ENCODE assay signal across 14 cellular contexts in the genomic region with DNA sequence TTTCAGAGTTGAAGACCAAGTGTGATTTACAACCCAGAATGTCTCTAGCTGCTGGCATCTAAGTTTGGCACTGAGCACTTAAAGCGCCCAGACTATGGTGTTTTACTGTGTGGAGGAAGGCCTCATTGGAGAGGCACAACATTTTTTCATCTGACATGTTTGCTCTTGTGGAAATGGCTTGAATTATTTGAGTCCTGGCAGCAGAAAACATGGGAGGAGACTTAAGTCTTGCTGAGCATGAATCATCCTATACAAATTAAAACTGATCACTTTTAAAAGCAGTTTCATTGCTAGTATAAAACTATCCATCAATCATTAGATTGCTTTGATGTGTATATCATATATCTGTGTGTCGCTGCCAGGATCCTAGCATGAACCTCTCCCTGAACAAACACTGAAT.
A peak's percentile ranks its signal among the peaks of the same experiment; 100 is the strongest.
DNase-seq lines count a peak whose midpoint lies in the region; ATAC-seq and TF ChIP-seq lines count a peak whose summit lies in the region.
"Had no signal": no experiment of that assay in that cellular context is flagged by ENCODE, and none has a peak within 500 bp of the region (broad histone marks: within the 10 kb centered on the region; RNA-seq: fewer than 3 reads in every experiment).

No MANE protein-coding gene starts in this region.

- no peak for TF ChIP-seq CTCF in cardiac fibroblast (IDR thresholded peaks at IDR 0.05; ENCODE audit: low read depth, low read length)
- TF ChIP-seq CTCF in mucosa of descending colon (IDR thresholded peaks at IDR 0.05): no peak

- H3K4me3 ChIP-seq in cardiac fibroblast (replicated peaks in 1 of 2; ENCODE audit: low read depth in 2 of 2, low read length in 2 of 2): no peak overlapping the region
- H3K4me3 ChIP-seq in mucosa of descending colon: no peak overlapping the region

- peak; percentile 78 for ATAC-seq in mucosa of descending colon
- no peak for ATAC-seq in HG03196 (IDR thresholded peaks at IDR 0.05; ENCODE audit: unreplicated experiment)
- ATAC-seq: WTC11 had no signal

- intact Hi-C loops in mucosa of descending colon (cut with DNase I, micrococcal nuclease): no loop called here

- peak; percentile 35 for DNase-seq in AG20443 (ENCODE audit: low spot score)
- peak; percentile 87 for DNase-seq in LoVo (ENCODE audit: low spot score)
- peak; percentile 53 to 67 for DNase-seq in cardiac fibroblast (ENCODE audit: low read depth in 2 of 2)
- DNase-seq in mucosa of descending colon: peak in 1 of 3 donors; percentile 19
- no peak for DNase-seq in stimulated activated naive CD4-positive, alpha-beta T cell (lab: John Stamatoyannopoulos, UW)
- DNase-seq in NCI-H1436 treated with DMSO at 0.1 percent for 48 hours (lab: John Stamatoyannopoulos, UW): no peak
- DNase-seq in NCI-H82 treated with DMSO at 0.1 percent for 48 hours (lab: John Stamatoyannopoulos, UW; ENCODE audit: unreplicated experiment): no peak
- DNase-seq: CD8-positive, alpha-beta memory T cell; central memory CD4-positive, alpha-beta T cell; mesendoderm; NCI-H1105; trophoblast cell had no signal

- no peaks in the 10 kb centered on the region for H3K9me3 ChIP-seq in mucosa of descending colon

- peaks cover 8% of the 10 kb centered on the region for H3K4me1 ChIP-seq in mucosa of descending colon (ENCODE audit: low read depth)

- H3K36me3 ChIP-seq in mucosa of descending colon (ENCODE audit: low read depth): no peaks in the 10 kb centered on the region

Comparison
In these comparisons a context has a peak if more than half of its experiments do, and no peak if none do; other contexts are left out.
1. DNase-seq: peak in AG20443 (single experiment), LoVo (single experiment) and cardiac fibroblast (2 of 2); none in stimulated activated naive CD4-positive, alpha-beta T cell (0 of 6), NCI-H1436 treated with DMSO at 0.1 percent for 48 hours (single experiment) and NCI-H82 treated with DMSO at 0.1 percent for 48 hours (single experiment).